In the genomic region with DNA sequence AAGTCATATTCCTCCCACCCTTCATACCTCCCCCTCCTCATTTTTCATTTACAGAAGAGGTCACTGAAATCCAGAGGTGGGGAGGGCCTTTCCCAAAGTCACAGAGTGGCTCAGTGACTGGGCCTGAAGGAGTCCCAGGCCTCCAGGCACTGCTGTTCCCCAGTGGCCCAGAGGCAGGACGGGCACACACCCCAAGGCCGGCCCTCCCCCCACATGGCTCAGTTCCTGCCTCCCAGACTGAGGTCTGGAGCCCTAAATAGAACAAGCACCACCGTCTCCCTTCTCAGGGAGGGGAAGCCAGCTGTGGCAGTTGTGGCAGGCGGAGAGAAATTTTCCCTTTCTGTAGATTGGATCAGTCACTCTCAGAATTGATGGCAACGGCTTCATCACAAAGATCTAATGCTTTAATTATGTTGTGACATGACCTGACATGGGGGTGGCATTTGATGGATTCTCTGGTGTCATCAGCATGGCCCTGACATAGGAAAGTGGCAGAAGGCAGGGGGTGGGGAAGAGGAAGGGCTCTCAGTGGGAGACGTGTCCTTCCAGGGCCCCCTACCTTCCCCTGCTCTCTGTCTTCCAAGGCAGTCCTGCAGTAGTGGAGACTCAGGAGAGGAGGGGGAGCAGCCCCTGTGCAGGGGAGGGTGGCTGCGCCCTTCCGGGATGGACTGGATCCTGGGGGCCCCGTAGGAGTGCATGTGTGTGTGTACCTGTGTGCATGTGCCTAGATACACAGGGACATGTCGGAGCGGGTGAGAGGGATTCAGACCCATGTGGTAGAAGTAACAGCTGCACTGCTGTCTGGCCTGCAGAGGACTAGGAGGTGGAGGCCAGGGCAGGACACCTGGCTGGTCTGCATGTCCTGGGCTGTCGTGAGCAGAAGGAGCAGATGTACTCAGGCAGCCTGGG, we compare ENCODE assay signal across 15 cellular contexts. TPM values are rescaled to one million over a fixed set of nuclear protein-coding genes. Genes with fewer than 3 reads are reported as not detected.
A peak's percentile ranks its signal among the peaks of the same experiment; 100 is the strongest.
DNase-seq lines count a peak whose midpoint lies in the region; ATAC-seq and TF ChIP-seq lines count a peak whose summit lies in the region.
"Had no signal": no experiment of that assay in that cellular context is flagged by ENCODE, and none has a peak within 500 bp of the region (broad histone marks: within the 10 kb centered on the region; RNA-seq: fewer than 3 reads in every experiment).

No MANE protein-coding gene starts in this region.

- no peak overlapping the region for H3K4me3 Mint-ChIP-seq in osteocyte (ENCODE audit: unreplicated experiment)
- H3K4me3 Mint-ChIP-seq: activated CD4-positive, alpha-beta T cell treated with anti-CD3 and anti-CD28 coated beads, Interleukin-2, amount 10 ng/mL, durations not matched to agents 24 days and 14 days; naive B cell had no signal

- H3K27me3 ChIP-seq in BLaER1, result no peaks in the 10 kb centered on the region
- no peaks in the 10 kb centered on the region for H3K27me3 ChIP-seq in gastroesophageal sphincter
- H3K27me3 ChIP-seq: Peyer's patch had no signal

- 80 to 87% methylated on average over 1 to 3 of the region's 12 CpGs for WGBS in gastroesophageal sphincter (ENCODE audit: low coverage in 1 of 2), 2 donors

- peak; percentile 50 for ATAC-seq in gastroesophageal sphincter
- no peak for ATAC-seq in HG02763 (IDR thresholded peaks at IDR 0.05; ENCODE audit: unreplicated experiment)

- H3K36me3 Mint-ChIP-seq in osteocyte (ENCODE audit: unreplicated experiment), result no peaks in the 10 kb centered on the region
- H3K36me3 Mint-ChIP-seq: naive B cell had no signal

- H3K27ac Mint-ChIP-seq in osteocyte (ENCODE audit: unreplicated experiment), result peak overlapping the region; percentile 57
- H3K27ac Mint-ChIP-seq: activated CD4-positive, alpha-beta T cell treated with anti-CD3 and anti-CD28 coated beads, Interleukin-2, amount 10 ng/mL, durations not matched to agents 24 days and 14 days had no signal

- peak overlapping the region; percentile 81 for H3K27ac ChIP-seq in BLaER1
- peak overlapping the region in 2 of 4 donors; percentile 50 to 64 for H3K27ac ChIP-seq in gastroesophageal sphincter
- H3K27ac ChIP-seq: Peyer's patch had no signal

- no peak for TF ChIP-seq EP300 in gastroesophageal sphincter (IDR thresholded peaks at IDR 0.05)

- H3K36me3 ChIP-seq in BLaER1, result no peaks in the 10 kb centered on the region
- H3K36me3 ChIP-seq in gastroesophageal sphincter, result no peaks in the 10 kb centered on the region
- H3K36me3 ChIP-seq: Peyer's patch had no signal

- TF ChIP-seq POLR2A in gastroesophageal sphincter (IDR thresholded peaks at IDR 0.05), result no peak

- no peaks in the 10 kb centered on the region for H3K9me3 Mint-ChIP-seq in osteocyte (ENCODE audit: unreplicated experiment)
- H3K9me3 Mint-ChIP-seq: activated CD4-positive, alpha-beta T cell treated with anti-CD3 and anti-CD28 coated beads, Interleukin-2, amount 10 ng/mL, durations not matched to agents 24 days and 14 days; naive B cell had no signal

- H3K4me3 ChIP-seq in BLaER1 (peak overlapping the region; percentile 5; the same call in 1 of the 2 replicates), gastroesophageal sphincter (no peak overlapping the region)
- H3K4me3 ChIP-seq: Peyer's patch had no signal

- H3K27me3 Mint-ChIP-seq in osteocyte (ENCODE audit: unreplicated experiment), result peaks cover 4% of the 10 kb centered on the region

- H3K4me1 ChIP-seq in BLaER1, result peaks cover 52% of the 10 kb centered on the region
- peaks cover 0 to 36% (median 8%) of the 10 kb centered on the region in 3 donors for H3K4me1 ChIP-seq in gastroesophageal sphincter
- H3K4me1 ChIP-seq: Caco-2, Peyer's patch had no signal

- DNase-seq in NCI-H82 (lab: John Stamatoyannopoulos, UW) (peak; percentile 94), osteocyte (ENCODE audit: extremely low spot score, unreplicated experiment) (peak; percentile 78), EL (no peak), NOMO-1 treated with DMSO at 0.1 percent for 48 hours (lab: John Stamatoyannopoulos, UW; ENCODE audit: unreplicated experiment) (no peak), inferior parietal cortex (ENCODE audit: extremely low spot score) (no peak)
- DNase-seq: activated CD4-positive, alpha-beta T cell treated with anti-CD3 and anti-CD28 coated beads, Interleukin-2, amount 10 ng/mL, durations not matched to agents 24 days and 14 days; Caco-2; kidney; naive B cell; NCI-H226; Peyer's patch; T-helper 2 cell had no signal

- H3K4me1 Mint-ChIP-seq in osteocyte (ENCODE audit: unreplicated experiment), result peaks cover 20% of the 10 kb centered on the region
- H3K4me1 Mint-ChIP-seq: activated CD4-positive, alpha-beta T cell treated with anti-CD3 and anti-CD28 coated beads, Interleukin-2, amount 10 ng/mL, durations not matched to agents 24 days and 14 days; naive B cell had no signal

- peak overlapping the region; percentile 87 for H3K4me2 ChIP-seq in BLaER1

- H3K9ac ChIP-seq in BLaER1, result peak overlapping the region; percentile 63

- no peaks in the 10 kb centered on the region for H3K9me3 ChIP-seq in BLaER1
- no peaks in the 10 kb centered on the region for H3K9me3 ChIP-seq in gastroesophageal sphincter
- H3K9me3 ChIP-seq: Caco-2, Peyer's patch had no signal

- no peaks in the 10 kb centered on the region for H4K20me1 ChIP-seq in BLaER1

- no peak for TF ChIP-seq CTCF in gastroesophageal sphincter (IDR thresholded peaks at IDR 0.05)
- no peak for TF ChIP-seq CTCF in osteocyte (IDR thresholded peaks at IDR 0.05)

RNA-seq across cellular contexts. Expression of gene FOXO6, which starts 41.2 kb away (rescaled TPM):
- 1 to 10 TPM in 3 of 4 donors, under 1 TPM in 1; 0.27 to 2.2 (median 1.9) TPM for total RNA-seq in gastroesophageal sphincter
- 0.81 and 0.99 TPM in 2 replicates for total RNA-seq in osteocyte
- total RNA-seq: activated CD4-positive, alpha-beta T cell treated with anti-CD3 and anti-CD28 coated beads, Interleukin-2, amount 10 ng/mL, durations not matched to agents 24 days and 14 days had no signal

Comparison
In these comparisons a context has a peak if more than half of its experiments do, and no peak if none do; other contexts are left out.
1. DNase-seq: peak in NCI-H82 (single experiment) and osteocyte (single experiment); none in EL (single experiment), NOMO-1 treated with DMSO at 0.1 percent for 48 hours (single experiment) and inferior parietal cortex (single experiment).